In genomic region chr9:129823163-129823933, GRCh38 we compare ENCODE assay signal across 8 cellular contexts. TPM values are rescaled to one million over a fixed set of nuclear protein-coding genes. Genes with fewer than 3 reads are reported as not detected.
A peak's percentile ranks its signal among the peaks of the same experiment; 100 is the strongest.
DNase-seq lines count a peak whose midpoint lies in the region; ATAC-seq and TF ChIP-seq lines count a peak whose summit lies in the region.

No MANE protein-coding gene starts in this region.

- H3K4me1 ChIP-seq in parathyroid adenoma = no peaks in the 10 kb centered on the region

- H2AFZ ChIP-seq in parathyroid adenoma = peak overlapping the region; percentile 58

- TF ChIP-seq CTCF in parathyroid adenoma (IDR thresholded peaks at IDR 0.05) = no peak

- ATAC-seq in activated CD8-positive, alpha-beta T cell treated with anti-CD3 and anti-CD28 coated beads, Interleukin-2, amount 10 ng/mL, durations not matched to agents 7 days and 5 days = peak; percentile 50
- ATAC-seq in HG02970 (IDR thresholded peaks at IDR 0.05; ENCODE audit: low FRiP score, unreplicated experiment) = no peak

- H3K4me1 Mint-ChIP-seq in activated CD8-positive, alpha-beta T cell treated with anti-CD3 and anti-CD28 coated beads, Interleukin-2, amount 10 ng/mL, durations not matched to agents 7 days and 5 days (ENCODE audit: low read depth) = peaks cover 29% of the 10 kb centered on the region

- no peak overlapping the region for H3K27ac ChIP-seq in parathyroid adenoma

- POLR2A ChIA-PET in activated CD8-positive, alpha-beta T cell treated with anti-CD3 and anti-CD28 coated beads, Interleukin-2, amount 10 ng/mL, durations not matched to agents 7 days and 5 days (lab: Charles Lee) = interaction anchor here (0.5 to 2.2 kb wide), 3 partner anchors 12 to 223 kb away, joined by 3 to 13 read pairs (median 4); partner anchors contain the start of genes C9orf78 and USP20

- peak overlapping the region; percentile 86 for H3K4me3 Mint-ChIP-seq in activated CD8-positive, alpha-beta T cell treated with anti-CD3 and anti-CD28 coated beads, Interleukin-2, amount 10 ng/mL, durations not matched to agents 7 days and 5 days

- CTCF ChIA-PET in activated CD8-positive, alpha-beta T cell treated with anti-CD3 and anti-CD28 coated beads, Interleukin-2, amount 10 ng/mL, durations not matched to agents 7 days and 5 days (lab: Charles Lee) = no interaction called here

- H3K79me2 ChIP-seq in parathyroid adenoma = no peaks in the 10 kb centered on the region

- DNase-seq in DMS53 (lab: John Stamatoyannopoulos, UW) (peak; percentile 38), DMS53 treated with DMSO at 0.1 percent for 48 hours (lab: John Stamatoyannopoulos, UW; ENCODE audit: unreplicated experiment) (no peak), HT1080 (ENCODE audit: low read depth) (peak; percentile 28), glomerular visceral epithelial cell (ENCODE audit: extremely low spot score) (peak; percentile 49), NK-92 (lab: John Stamatoyannopoulos, UW; ENCODE audit: unreplicated experiment) (no peak)
- DNase-seq in activated CD8-positive, alpha-beta T cell treated with anti-CD3 and anti-CD28 coated beads, Interleukin-2, amount 10 ng/mL, durations not matched to agents 7 days and 5 days = peak; percentile 57

- H3K4me2 ChIP-seq in parathyroid adenoma (ENCODE audit: low read length) = peak overlapping the region; percentile 87

- no peaks in the 10 kb centered on the region for H3K36me3 ChIP-seq in parathyroid adenoma (ENCODE audit: control insufficient read depth, insufficient read depth, low read length)

- no peaks in the 10 kb centered on the region for H3K9me3 Mint-ChIP-seq in activated CD8-positive, alpha-beta T cell treated with anti-CD3 and anti-CD28 coated beads, Interleukin-2, amount 10 ng/mL, durations not matched to agents 7 days and 5 days (ENCODE audit: insufficient read depth)

- no peaks in the 10 kb centered on the region for H3K27me3 Mint-ChIP-seq in activated CD8-positive, alpha-beta T cell treated with anti-CD3 and anti-CD28 coated beads, Interleukin-2, amount 10 ng/mL, durations not matched to agents 7 days and 5 days (ENCODE audit: low read depth)

- H3K9ac ChIP-seq in parathyroid adenoma = no peak overlapping the region

- peaks cover 37% of the 10 kb centered on the region for H3K36me3 Mint-ChIP-seq in activated CD8-positive, alpha-beta T cell treated with anti-CD3 and anti-CD28 coated beads, Interleukin-2, amount 10 ng/mL, durations not matched to agents 7 days and 5 days (ENCODE audit: low read depth)

- H3K27me3 ChIP-seq in parathyroid adenoma (ENCODE audit: control insufficient read depth, insufficient read depth, low read length) = no peaks in the 10 kb centered on the region

- H3K9me3 ChIP-seq in parathyroid adenoma (ENCODE audit: control insufficient read depth, low read length) = no peaks in the 10 kb centered on the region

- H3K4me3 ChIP-seq in parathyroid adenoma (ENCODE audit: low read depth, low read length) = peak overlapping the region; percentile 69

- peak overlapping the region; percentile 80 for H3K27ac Mint-ChIP-seq in activated CD8-positive, alpha-beta T cell treated with anti-CD3 and anti-CD28 coated beads, Interleukin-2, amount 10 ng/mL, durations not matched to agents 7 days and 5 days

RNA-seq across cellular contexts. Expression of gene TOR1A, which starts 0.6 kb away (rescaled TPM):
- 55.1 and 75.2 TPM in 2 replicates for total RNA-seq in HT1080 (2014; rRNA removed; shearing (Covaris generic))
- polyA plus RNA-seq in HT1080 (2015; cell fraction: cytosol; rRNA removed) = 73.0 and 86.0 TPM in 2 replicates
- 51.0 and 54.9 TPM in 2 replicates for polyA plus RNA-seq in HT1080 (2015; cell fraction: nucleus; rRNA removed)
- 10 to 100 TPM; 54.6 to 58.4 TPM for total RNA-seq in activated CD8-positive, alpha-beta T cell treated with anti-CD3 and anti-CD28 coated beads, Interleukin-2, amount 10 ng/mL, durations not matched to agents 7 days and 5 days

RNA-seq across cellular contexts. Expression of gene C9orf78, which starts 11.7 kb away (rescaled TPM):
- total RNA-seq in HT1080 (2014; rRNA removed; shearing (Covaris generic)) = 86.5 and 101 TPM in 2 replicates
- 79.0 and 117 TPM in 2 replicates for polyA plus RNA-seq in HT1080 (2015; cell fraction: cytosol; rRNA removed)
- polyA plus RNA-seq in HT1080 (2015; cell fraction: nucleus; rRNA removed) = 24.4 and 32.4 TPM in 2 replicates
- total RNA-seq in activated CD8-positive, alpha-beta T cell treated with anti-CD3 and anti-CD28 coated beads, Interleukin-2, amount 10 ng/mL, durations not matched to agents 7 days and 5 days = 10 to 100 TPM; 89.7 to 91.7 TPM

RNA-seq across cellular contexts. Expression of gene USP20, which starts 11.9 kb away (rescaled TPM):
- total RNA-seq in HT1080 (2014; rRNA removed; shearing (Covaris generic)) = 5.9 and 7.5 TPM in 2 replicates
- 11.2 and 15.2 TPM in 2 replicates for polyA plus RNA-seq in HT1080 (2015; cell fraction: cytosol; rRNA removed)
- 48.2 and 51.1 TPM in 2 replicates for polyA plus RNA-seq in HT1080 (2015; cell fraction: nucleus; rRNA removed)
- total RNA-seq in activated CD8-positive, alpha-beta T cell treated with anti-CD3 and anti-CD28 coated beads, Interleukin-2, amount 10 ng/mL, durations not matched to agents 7 days and 5 days = 10 to 100 TPM; 86.2 to 87.4 TPM

RNA-seq across cellular contexts. Expression of gene TOR1B, which starts 20.4 kb away (rescaled TPM):
- total RNA-seq in HT1080 (2014; rRNA removed; shearing (Covaris generic)) = 34.3 and 39.1 TPM in 2 replicates
- 39.4 and 39.9 TPM in 2 replicates for polyA plus RNA-seq in HT1080 (2015; cell fraction: cytosol; rRNA removed)
- polyA plus RNA-seq in HT1080 (2015; cell fraction: nucleus; rRNA removed) = 45.1 and 48.2 TPM in 2 replicates
- 10 to 100 TPM; 22.1 to 24.4 TPM for total RNA-seq in activated CD8-positive, alpha-beta T cell treated with anti-CD3 and anti-CD28 coated beads, Interleukin-2, amount 10 ng/mL, durations not matched to agents 7 days and 5 days

Comparison
In these comparisons a context has a peak if more than half of its experiments do, and no peak if none do; other contexts are left out.
1. DNase-seq: peak in DMS53 (single experiment), HT1080 (single experiment), activated CD8-positive, alpha-beta T cell treated with anti-CD3 and anti-CD28 coated beads, Interleukin-2, amount 10 ng/mL, durations not matched to agents 7 days and 5 days (single experiment) and glomerular visceral epithelial cell (single experiment); none in DMS53 treated with DMSO at 0.1 percent for 48 hours (single experiment) and NK-92 (single experiment).
2. RNA of gene USP20, which starts 11.9 kb away (total RNA-seq): 86.2 to 87.4 TPM in activated CD8-positive, alpha-beta T cell treated with anti-CD3 and anti-CD28 coated beads, Interleukin-2, amount 10 ng/mL, durations not matched to agents 7 days and 5 days; 5.9 to 7.5 TPM in HT1080; every median in the first group is over 10 times any median in the second.